In the genomic region with DNA sequence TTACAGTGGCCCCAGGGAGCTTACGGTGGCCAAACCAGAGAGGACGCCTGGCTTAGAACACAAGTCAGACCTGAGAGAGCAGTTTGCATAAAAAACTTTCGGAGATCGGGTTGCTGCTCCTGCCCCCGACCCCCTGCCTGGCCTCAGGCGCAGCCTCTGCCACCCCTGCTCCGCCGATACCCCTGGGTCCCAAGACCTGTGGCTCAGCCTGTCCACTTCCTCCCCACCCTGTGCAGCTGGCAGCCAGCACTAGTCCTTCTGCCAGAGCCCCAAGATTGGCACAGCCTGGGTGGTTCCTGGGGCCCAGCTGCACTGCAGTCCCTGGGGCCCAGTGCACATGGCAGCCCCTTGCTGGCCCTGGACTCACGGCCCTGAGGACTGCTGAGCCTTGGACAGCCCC, we compare ENCODE assay signal across 22 cellular contexts. TPM values are rescaled to one million over a fixed set of nuclear protein-coding genes. Genes with fewer than 3 reads are reported as not detected.
"Had no signal": no experiment of that assay in that cellular context is flagged by ENCODE, and none has a peak within 500 bp of the region (broad histone marks: within the 10 kb centered on the region; RNA-seq: fewer than 3 reads in every experiment).

No MANE protein-coding gene starts in this region.

- H3K4me3 Mint-ChIP-seq: IgD-negative memory B cell had no signal

- H3K27ac Mint-ChIP-seq: IgD-negative memory B cell had no signal

- H3K4me3 ChIP-seq: K562 had no signal

- H3K36me3 Mint-ChIP-seq: IgD-negative memory B cell had no signal

- H3K27ac ChIP-seq: HL-60, KMS-11 had no signal

- H3K27me3 Mint-ChIP-seq: IgD-negative memory B cell had no signal

- H3K9me3 ChIP-seq: SK-N-SH had no signal

- H3K9me2 ChIP-seq: SK-N-SH had no signal

- ATAC-seq: K562 had no signal

- DNase-seq: Kasumi-1, MM.1S, NCI-H1092 treated with DMSO at 0.1 percent for 48 hours, NCI-H1436, NCI-H187, NCI-H2029 treated with DMSO at 0.1 percent for 48 hours, NCI-H226, NCI-H446, NCI-H510A, NCI-H524 treated with DMSO at 0.1 percent for 48 hours, NCI-H69, NCI-H774, RPMI8226, SHP77, SK-N-SH, SW 1271 had no signal

- H3K4me2 ChIP-seq: KMS-11, SK-N-SH had no signal

- H3K9ac ChIP-seq: KMS-11, SK-N-SH had no signal

- H3K4me1 Mint-ChIP-seq: IgD-negative memory B cell had no signal

RNA-seq across cellular contexts. Expression of a gene that starts 56.2 kb away (rescaled TPM):
- total RNA-seq: K562, M059J, SK-MEL-5 had no signal
- polyA plus RNA-seq: IgD-negative memory B cell, K562, SK-N-SH had no signal
